Comparison of ENCODE assay signal across 2 cellular contexts in the genomic region with DNA sequence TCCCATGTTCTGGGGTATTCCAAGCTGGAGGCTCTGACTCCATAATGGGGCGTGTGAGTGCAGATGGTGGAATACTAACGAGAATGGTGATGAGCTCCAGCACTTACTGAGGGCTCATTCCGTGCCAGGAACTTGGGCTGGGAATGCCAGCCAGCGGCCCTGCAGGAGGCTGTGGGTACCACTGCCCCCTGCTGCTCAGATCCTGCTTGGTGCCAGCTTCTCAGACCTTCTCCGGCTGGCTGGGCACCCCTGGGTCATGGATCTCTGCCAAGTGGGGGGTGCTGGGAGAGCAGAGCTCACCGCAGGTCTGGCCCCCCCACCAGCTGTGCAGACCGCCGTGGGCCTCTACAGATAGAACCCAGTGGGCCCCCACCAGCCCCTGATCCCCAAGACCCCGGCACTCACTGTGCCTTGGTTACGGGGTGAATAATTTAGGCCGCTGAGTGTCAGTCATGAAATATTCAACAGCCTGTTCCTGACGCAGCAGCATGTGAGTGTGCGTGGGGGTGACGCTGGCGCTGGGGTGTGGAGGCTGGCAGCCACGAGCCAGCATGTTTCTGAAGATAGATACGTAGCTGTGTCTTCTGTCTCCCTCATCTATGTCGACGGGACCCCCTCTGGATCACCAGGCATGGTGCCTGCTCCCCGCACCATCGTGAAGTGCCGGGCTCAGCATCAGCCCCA.
DNase-seq lines count a peak whose midpoint lies in the region; TF ChIP-seq lines count a peak whose summit lies in the region.
"Not testable (repeated sequence)": the region's sequence is repeated elsewhere in the genome, so short reads cannot be mapped to it uniquely, and the experiment has no call there.

No MANE protein-coding gene starts in this region.

- TF ChIP-seq CTCF in Loucy (conservative IDR thresholded peaks at IDR 0.05; ENCODE audit: low read length): peak; percentile 41

- not testable (repeated sequence) for H3K4me3 ChIP-seq in Loucy (ENCODE audit: low read length, poor library complexity, severe bottlenecking)

- H3K4me1 ChIP-seq in Loucy (ENCODE audit: insufficient read depth, low read length, poor library complexity, severe bottlenecking): not testable (repeated sequence)

- H3K9me3 ChIP-seq in Loucy (ENCODE audit: insufficient read depth, low read depth, low read length): not testable (repeated sequence)

- not testable (repeated sequence) for H3F3A ChIP-seq in Loucy (ENCODE audit: low read depth)

- peak; percentile 11 for DNase-seq in inferior parietal cortex (ENCODE audit: extremely low spot score)

- not testable (repeated sequence) for H3K79me2 ChIP-seq in Loucy (ENCODE audit: insufficient read depth, low read length)

- not testable (repeated sequence) for H3K36me3 ChIP-seq in Loucy (ENCODE audit: insufficient read depth, low read length)

- H3K4me2 ChIP-seq in Loucy (ENCODE audit: low read depth, low read length, poor library complexity, severe bottlenecking): not testable (repeated sequence)

- H3K9me2 ChIP-seq in Loucy (replicated peaks; ENCODE audit: low read depth, low read length): not testable (repeated sequence)

- H4K20me1 ChIP-seq in Loucy (ENCODE audit: insufficient read depth, low read length, poor library complexity, severe bottlenecking): not testable (repeated sequence)

- not testable (repeated sequence) for H3K9ac ChIP-seq in Loucy (ENCODE audit: low read depth, low read length, poor library complexity, severe bottlenecking)

- H2AFZ ChIP-seq in Loucy (ENCODE audit: low read length): not testable (repeated sequence)

- not testable (repeated sequence) for H3K27me3 ChIP-seq in Loucy (ENCODE audit: insufficient read depth, low read length, poor library complexity, severe bottlenecking)
